26 cellular contexts compared by ENCODE assay signal in the genomic region with DNA sequence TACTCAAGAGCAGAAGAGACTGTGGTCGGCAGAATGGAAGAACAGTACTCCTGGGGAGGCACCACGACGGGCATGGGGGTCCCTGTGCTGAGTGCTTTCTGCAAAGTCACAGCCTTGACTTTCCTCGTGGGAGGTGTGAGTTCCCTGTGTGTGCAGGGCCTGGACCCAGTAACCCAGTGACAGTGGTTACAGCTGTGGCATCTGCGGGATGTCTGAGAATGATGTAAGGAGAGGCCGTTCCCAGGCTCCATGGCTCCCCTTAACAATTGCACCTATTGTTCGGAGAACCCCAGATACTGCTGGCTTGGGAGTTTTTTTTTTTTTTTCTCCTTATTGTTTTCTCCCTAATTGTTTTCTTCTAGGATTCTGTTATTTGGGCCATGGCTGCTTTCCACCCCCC. TPM values are rescaled to one million over a fixed set of nuclear protein-coding genes. Genes with fewer than 3 reads are reported as not detected.
DNase-seq lines count a peak whose midpoint lies in the region; ATAC-seq, FAIRE-seq and TF ChIP-seq lines count a peak whose summit lies in the region.
"Had no signal": no experiment of that assay in that cellular context is flagged by ENCODE, and none has a peak within 500 bp of the region (broad histone marks: within the 10 kb centered on the region; RNA-seq: fewer than 3 reads in every experiment).

No MANE protein-coding gene starts in this region.

- FAIRE-seq in A549 (lab: Jason Lieb, UNC): no peak
- FAIRE-seq: GM12892, GM19239, pancreas, RCC 7860 had no signal

- H3K27me3 ChIP-seq in neural cell (ENCODE audit: insufficient read depth, low read depth, low read length): no peaks in the 10 kb centered on the region
- no peaks in the 10 kb centered on the region for H3K27me3 ChIP-seq in aorta (ENCODE audit: control insufficient read depth in 1 of 2, insufficient read depth in 2 of 2, low read length in 1 of 2)
- H3K27me3 ChIP-seq: pancreas had no signal

- ATAC-seq in A549 (peak; percentile 39 to 42; a peak in 5 of 6 replicates), aorta (ENCODE audit: low FRiP score) (no peak)
- ATAC-seq: heart right ventricle, pancreas had no signal

- CTCF ChIA-PET in A549 (lab: Yijun Ruan, JAX): interaction anchor here (0.8 to 2.8 kb wide), 4 partner anchors 17 to 109 kb away, joined by 3 to 9 read pairs (median 4); partner anchors contain the start of gene MYPOP

- POLR2A ChIA-PET in A549 (lab: Yijun Ruan, JAX): interaction anchor here (0.7 kb wide), 1 partner anchor 33 kb away, joined by 3 read pairs; no protein-coding TSS in a partner anchor

- H3K4me3 ChIP-seq in A549: no peak overlapping the region
- H3K4me3 ChIP-seq in neural cell (ENCODE audit: low read length): no peak overlapping the region
- no peak overlapping the region for H3K4me3 ChIP-seq in aorta (ENCODE audit: low read length in 2 of 2)
- H3K4me3 ChIP-seq: coronary artery, heart right ventricle, pancreas, SK-N-MC, transverse colon had no signal

- no peak for TF ChIP-seq CTCF in A549 (IDR thresholded peaks at IDR 0.05)
- TF ChIP-seq CTCF in neural cell (IDR thresholded peaks at IDR 0.05; ENCODE audit: poor library complexity, severe bottlenecking): no peak

- TF ChIP-seq RAD21 in A549 (conservative IDR thresholded peaks at IDR 0.05 in 1 of 2, IDR thresholded peaks at IDR 0.05 in 1 of 2) (no peak), neural cell (conservative IDR thresholded peaks at IDR 0.05) (no peak)

- H3K27ac ChIP-seq in A549: no peak overlapping the region
- H3K27ac ChIP-seq in KOPT-K1 (ENCODE audit: low read depth, low read length, poor library complexity, severe bottlenecking): peak overlapping the region; percentile 27
- H3K27ac ChIP-seq in cingulate gyrus (ENCODE audit: low read depth, low read length): peak overlapping the region; percentile 65
- H3K27ac ChIP-seq in neural cell (ENCODE audit: low read length): no peak overlapping the region
- H3K27ac ChIP-seq in aorta (ENCODE audit: low read depth in 1 of 2, low read length in 2 of 2): no peak overlapping the region
- H3K27ac ChIP-seq: coronary artery, heart right ventricle, pancreas, SK-N-MC, transverse colon had no signal

- no peak overlapping the region for H3K4me2 ChIP-seq in A549
- no peak overlapping the region for H3K4me2 ChIP-seq in neural cell (ENCODE audit: low read length)

- TF ChIP-seq EP300 in A549 (IDR thresholded peaks at IDR 0.05): no peak
- TF ChIP-seq EP300 in neural cell (conservative IDR thresholded peaks at IDR 0.05; ENCODE audit: poor library complexity, severe bottlenecking): no peak

- no peaks in the 10 kb centered on the region for H3F3A ChIP-seq in neural cell (ENCODE audit: insufficient read depth, low read length, poor library complexity, severe bottlenecking)

- intact Hi-C loops in aorta (cut with DNase I): no loop called here

- H2AFZ ChIP-seq in neural cell (ENCODE audit: low read depth, low read length): no peak overlapping the region

- TF ChIP-seq POLR2A in A549 (IDR thresholded peaks at IDR 0.05; ENCODE audit: low read length): no peak

- H3K4me1 ChIP-seq in A549 (no peaks in the 10 kb centered on the region), aorta (ENCODE audit: control insufficient read depth in 1 of 2, insufficient read depth in 2 of 2, low read length in 2 of 2) (no peaks in the 10 kb centered on the region)
- H3K4me1 ChIP-seq: heart right ventricle, pancreas, transverse colon had no signal

- no peaks in the 10 kb centered on the region for H3K79me2 ChIP-seq in neural cell (replicated peaks; ENCODE audit: insufficient read depth, low read length)

- DNase-seq in A549 (ENCODE audit: low read depth in 1 of 2, low spot score in 1 of 2) (no peak), T-helper 2 cell (no peak), AML-193 (lab: John Stamatoyannopoulos, UW) (no peak), NCI-H2171 (lab: John Stamatoyannopoulos, UW) (no peak), aorta (no peak)
- DNase-seq: activated B cell treated with CpG ODN at 0.5 μM for 24 hours; activated naive CD8-positive, alpha-beta T cell treated with anti-CD3 and anti-CD28 coated beads for 36 hours; GOT3; heart right ventricle; immature natural killer cell; NCI-H1092 treated with DMSO at 0.1 percent for 48 hours; NCI-H2029 treated with DMSO at 0.1 percent for 48 hours; pancreas; stimulated activated naive CD4-positive, alpha-beta T cell; transverse colon had no signal

- WGBS in A549 (ENCODE audit: missing lambda C conversion rate): 43% methylated on average over 7 of the region's 7 CpGs
- 57 to 62% methylated on average over 7 of the region's 7 CpGs for WGBS in aorta, 2 donors

- H4K20me1 ChIP-seq in neural cell (ENCODE audit: insufficient read depth): no peaks in the 10 kb centered on the region

- H3K9me3 ChIP-seq in A549 (no peaks in the 10 kb centered on the region; the same call in 2 of the 3 replicates), KOPT-K1 (ENCODE audit: insufficient read depth, low read length, poor library complexity, severe bottlenecking) (no peaks in the 10 kb centered on the region), neural cell (ENCODE audit: low read length) (no peaks in the 10 kb centered on the region), aorta (ENCODE audit: control insufficient read depth, low read length) (no peaks in the 10 kb centered on the region)
- H3K9me3 ChIP-seq: heart right ventricle, pancreas, transverse colon had no signal

- H3K9me2 ChIP-seq in neural cell (ENCODE audit: insufficient read depth, low read length): no peaks in the 10 kb centered on the region

- H3K36me3 ChIP-seq in KOPT-K1 (ENCODE audit: insufficient read depth, low read length) (no peaks in the 10 kb centered on the region), neural cell (ENCODE audit: insufficient read depth, low read length) (no peaks in the 10 kb centered on the region), aorta (ENCODE audit: control insufficient read depth in 1 of 2, insufficient read depth in 2 of 2, low read length in 1 of 2) (no peaks in the 10 kb centered on the region)
- H3K36me3 ChIP-seq: heart right ventricle, pancreas, transverse colon had no signal

- no peak overlapping the region for H3K9ac ChIP-seq in neural cell (ENCODE audit: low read length)

TF ChIP-seq in A549, 52 proteins besides CTCF, POLR2A, EP300 and RAD21 (continues in another document):
- TF ChIP-seq HEYL (CRISPR knock-in tag; IDR thresholded peaks at IDR 0.05) (no peak), HOXB5 (CRISPR knock-in tag; IDR thresholded peaks at IDR 0.05) (no peak)

TF ChIP-seq in neural cell, 6 proteins besides CTCF, POLR2A, EP300 and RAD21:
- TF ChIP-seq POLR2AphosphoS5 (IDR thresholded peaks at IDR 0.05) (peak; percentile 7), TAF1 (IDR thresholded peaks at IDR 0.05; ENCODE audit: low read depth) (no peak)

RNA-seq across cellular contexts. Expression of gene NANOS2, which starts 5.1 kb away (rescaled TPM):
- polyA plus RNA-seq in A549 (2011; rRNA removed) (not detected in 2 replicates), A549 (2017; fragmentation: RNase III; extraction: RNeasy Plus Mini Kit Qiagen cat#74134 plus additional on column Dnase treatment) (not detected in 3 replicates), neural cell (0.18 and 0.64 TPM in 2 replicates), aorta (not detected)
- not detected in 2 replicates for polyA plus RNA-seq in A549 (2012; cell fraction: cytosol; rRNA removed)
- polyA plus RNA-seq in A549 (2012; cell fraction: nucleus; rRNA removed): not detected in 2 replicates
- polyA minus RNA-seq in A549 (2011; rRNA and poly(A)+ RNA removed): not detected in 2 replicates
- polyA minus RNA-seq in neural cell: not detected in 2 replicates
- not detected for total RNA-seq in aorta
- total RNA-seq: activated B cell treated with CpG ODN at 0.5 μM for 24 hours; activated naive CD8-positive, alpha-beta T cell treated with anti-CD3 and anti-CD28 coated beads for 36 hours; activated T-helper 2 cell treated with anti-CD3 and anti-CD28 coated beads, Interferon-gamma antibody, Interleukin-2, Interleukin-4, amounts not matched to agents 10 μg/mL and 5 μg/mL and 100 μg/mL, durations not matched to agents 14 hours and 24 hours and 36 hours; heart right ventricle; liver; NCI-H460; pancreas; transverse colon had no signal
- polyA plus RNA-seq: heart right ventricle, immature natural killer cell, liver, pancreas had no signal

RNA-seq across cellular contexts. Expression of gene MYPOP, which starts 17.3 kb away (rescaled TPM):
- polyA plus RNA-seq in A549 (2011; rRNA removed) (2.1 and 3.4 TPM in 2 replicates), A549 (2017; fragmentation: RNase III; extraction: RNeasy Plus Mini Kit Qiagen cat#74134 plus additional on column Dnase treatment) (7.9 to 10.6 TPM (median 10.5 TPM) in 3 replicates), neural cell (0.90 and 2.3 TPM in 2 replicates), aorta (1 to 10 TPM; 4.9 to 8.3 TPM)
- polyA plus RNA-seq in A549 (2012; cell fraction: cytosol; rRNA removed): 6.2 and 8.9 TPM in 2 replicates
- 10.0 and 12.8 TPM in 2 replicates for polyA plus RNA-seq in A549 (2012; cell fraction: nucleus; rRNA removed)
- 1.6 and 2.8 TPM in 2 replicates for polyA minus RNA-seq in A549 (2011; rRNA and poly(A)+ RNA removed)
- polyA minus RNA-seq in neural cell: 2.9 and 3.0 TPM in 2 replicates
- 1 to 10 TPM; 5.6 to 7.3 TPM for total RNA-seq in aorta

RNA-seq across cellular contexts. Expression of gene IRF2BP1, which starts 33.7 kb away (rescaled TPM):
- polyA plus RNA-seq in A549 (2011; rRNA removed) (9.5 and 10.9 TPM in 2 replicates), A549 (2017; fragmentation: RNase III; extraction: RNeasy Plus Mini Kit Qiagen cat#74134 plus additional on column Dnase treatment) (20.1 to 23.1 TPM (median 21.3 TPM) in 3 replicates), neural cell (26.9 and 27.6 TPM in 2 replicates), aorta (10 to 100 TPM in 1 of 2 donors, 1 to 10 TPM in 1; 4.1 to 13.3 TPM)
- 17.2 and 27.7 TPM in 2 replicates for polyA plus RNA-seq in A549 (2012; cell fraction: cytosol; rRNA removed)
- polyA plus RNA-seq in A549 (2012; cell fraction: nucleus; rRNA removed): 17.1 and 29.4 TPM in 2 replicates
- 10.2 and 13.7 TPM in 2 replicates for polyA minus RNA-seq in A549 (2011; rRNA and poly(A)+ RNA removed)
- polyA minus RNA-seq in neural cell: 39.1 and 45.5 TPM in 2 replicates
- 10 to 100 TPM; 15.6 to 17.7 TPM for total RNA-seq in aorta

RNA-seq across cellular contexts. Expression of gene NOVA2, which starts 54.0 kb away (rescaled TPM):
- polyA plus RNA-seq in A549 (2011; rRNA removed) (0.06 and 0.17 TPM in 2 replicates), A549 (2017; fragmentation: RNase III; extraction: RNeasy Plus Mini Kit Qiagen cat#74134 plus additional on column Dnase treatment) (0.13 to 0.30 TPM (median 0.24 TPM) in 3 replicates), neural cell (7.6 and 9.3 TPM in 2 replicates), aorta (under 1 TPM in 1 of 2 donors, not detected in 1; 0.13 TPM)
- polyA plus RNA-seq in A549 (2012; cell fraction: cytosol; rRNA removed): 0.03 and 0.04 TPM in 2 replicates
- polyA plus RNA-seq in A549 (2012; cell fraction: nucleus; rRNA removed): 0.07 and 0.09 TPM in 2 replicates
- 0.24 and 0.25 TPM in 2 replicates for polyA minus RNA-seq in A549 (2011; rRNA and poly(A)+ RNA removed)
- 18.0 and 27.3 TPM in 2 replicates for polyA minus RNA-seq in neural cell
- total RNA-seq in aorta: 10 to 100 TPM in 1 of 2 donors, 1 to 10 TPM in 1; 8.1 to 18.2 TPM
- total RNA-seq: activated B cell treated with CpG ODN at 0.5 μM for 24 hours; activated naive CD8-positive, alpha-beta T cell treated with anti-CD3 and anti-CD28 coated beads for 36 hours; activated T-helper 2 cell treated with anti-CD3 and anti-CD28 coated beads, Interferon-gamma antibody, Interleukin-2, Interleukin-4, amounts not matched to agents 10 μg/mL and 5 μg/mL and 100 μg/mL, durations not matched to agents 14 hours and 24 hours and 36 hours; NCI-H460 had no signal
- polyA plus RNA-seq: immature natural killer cell had no signal

RNA-seq across cellular contexts. Expression of gene FOXA3, which starts 55.6 kb away (rescaled TPM):
- polyA plus RNA-seq in A549 (2011; rRNA removed) (5.3 and 6.5 TPM in 2 replicates), A549 (2017; fragmentation: RNase III; extraction: RNeasy Plus Mini Kit Qiagen cat#74134 plus additional on column Dnase treatment) (1.2 to 1.6 TPM (median 1.3 TPM) in 3 replicates), neural cell (not detected in 2 replicates), aorta (1 to 10 TPM in 1 of 2 donors, not detected in 1; 3.6 TPM)
- polyA plus RNA-seq in A549 (2012; cell fraction: cytosol; rRNA removed): 0.90 and 0.98 TPM in 2 replicates
- polyA plus RNA-seq in A549 (2012; cell fraction: nucleus; rRNA removed): 0.74 and 0.77 TPM in 2 replicates
- 6.0 and 6.6 TPM in 2 replicates for polyA minus RNA-seq in A549 (2011; rRNA and poly(A)+ RNA removed)
- polyA minus RNA-seq in neural cell: not detected in 2 replicates
- total RNA-seq in aorta: under 1 TPM in 1 of 2 donors, not detected in 1; 0.23 TPM
- total RNA-seq: activated B cell treated with CpG ODN at 0.5 μM for 24 hours, NCI-H460 had no signal
- polyA plus RNA-seq: immature natural killer cell had no signal

Comparison
In these comparisons a context has a peak if more than half of its experiments do, and no peak if none do; other contexts are left out.
1. H3K27ac ChIP-seq: peak in KOPT-K1 (single experiment) and cingulate gyrus (single experiment); none in A549 (0 of 2), neural cell (single experiment) and aorta (0 of 2).